8 cellular contexts compared by ENCODE assay signal in genomic region chr5:174723315-174723978, GRCh38. TPM values are rescaled to one million over a fixed set of nuclear protein-coding genes. Genes with fewer than 3 reads are reported as not detected.
DNase-seq lines count a peak whose midpoint lies in the region; ATAC-seq and TF ChIP-seq lines count a peak whose summit lies in the region.

No MANE protein-coding gene starts in this region.

- no peak for ATAC-seq in GM19324 (IDR thresholded peaks at IDR 0.05; ENCODE audit: low FRiP score, unreplicated experiment)

- H3K4me3 ChIP-seq in breast epithelium: peak overlapping the region; percentile 65 to 89 (median 76)
- no peak overlapping the region for H3K4me3 ChIP-seq in Karpas-422 (ENCODE audit: low read length)

- TF ChIP-seq POLR2A in breast epithelium (IDR thresholded peaks at IDR 0.05): no peak

- no peaks in the 10 kb centered on the region for H3K79me2 ChIP-seq in Karpas-422 (ENCODE audit: low read length)

- H3K9me3 ChIP-seq in breast epithelium (no peaks in the 10 kb centered on the region), Karpas-422 (ENCODE audit: low read length) (no peaks in the 10 kb centered on the region)

- peak overlapping the region; percentile 35 for H3K4me3 Mint-ChIP-seq in activated naive CD4-positive, alpha-beta T cell treated with anti-CD3 and anti-CD28 coated beads for 36 hours
- no peak overlapping the region for H3K4me3 Mint-ChIP-seq in activated naive CD4-positive, alpha-beta T cell treated with anti-CD3 and anti-CD28 coated beads, Interleukin-2, amount 10 ng/mL, durations not matched to agents 7 days and 5 days
- H3K4me3 Mint-ChIP-seq in mesothelial cell of epicardium (peak overlapping the region; percentile 92), type B pancreatic cell (peak overlapping the region; percentile 91)

- H3K27ac ChIP-seq in breast epithelium: peak overlapping the region; percentile 46 to 56
- H3K27ac ChIP-seq in Karpas-422 (ENCODE audit: low read length): no peak overlapping the region

- no peak overlapping the region for H2AFZ ChIP-seq in Karpas-422 (ENCODE audit: low read length)

- no peak overlapping the region for H3K4me2 ChIP-seq in Karpas-422 (ENCODE audit: low read depth, low read length, poor library complexity, severe bottlenecking)

- H3K27me3 ChIP-seq in breast epithelium (peaks cover 0 to 42% of the 10 kb centered on the region in 2 donors), Karpas-422 (ENCODE audit: low read length) (no peaks in the 10 kb centered on the region)

- intact Hi-C loops in activated naive CD4-positive, alpha-beta T cell treated with anti-CD3 and anti-CD28 coated beads for 36 hours (cut with micrococcal nuclease): loop anchor here (10.0 kb wide), 1 partner anchor 1489 kb away; the partner anchor contains the start of gene NKX2-5
- intact Hi-C loops in breast epithelium (cut with DNase I; ENCODE audit: low total_unique reads): no loop called here

- CTCF ChIA-PET in activated naive CD4-positive, alpha-beta T cell treated with anti-CD3 and anti-CD28 coated beads for 36 hours (lab: Charles Lee): no interaction called here
- CTCF ChIA-PET in activated naive CD4-positive, alpha-beta T cell treated with anti-CD3 and anti-CD28 coated beads, Interleukin-2, amount 10 ng/mL, durations not matched to agents 7 days and 5 days (lab: Charles Lee): no interaction called here

- no peak overlapping the region for H3K27ac Mint-ChIP-seq in activated naive CD4-positive, alpha-beta T cell treated with anti-CD3 and anti-CD28 coated beads for 36 hours
- no peak overlapping the region for H3K27ac Mint-ChIP-seq in activated naive CD4-positive, alpha-beta T cell treated with anti-CD3 and anti-CD28 coated beads, Interleukin-2, amount 10 ng/mL, durations not matched to agents 7 days and 5 days
- H3K27ac Mint-ChIP-seq in mesothelial cell of epicardium (peak overlapping the region; percentile 95), type B pancreatic cell (peak overlapping the region; percentile 88)

- TF ChIP-seq CTCF in breast epithelium (IDR thresholded peaks at IDR 0.05) (no peak), mesothelial cell of epicardium (IDR thresholded peaks at IDR 0.05; ENCODE audit: unreplicated experiment) (no peak), type B pancreatic cell (conservative IDR thresholded peaks at IDR 0.05) (no peak)

- no peaks in the 10 kb centered on the region for H3K9me3 Mint-ChIP-seq in activated naive CD4-positive, alpha-beta T cell treated with anti-CD3 and anti-CD28 coated beads for 36 hours
- peaks cover 3% of the 10 kb centered on the region for H3K9me3 Mint-ChIP-seq in activated naive CD4-positive, alpha-beta T cell treated with anti-CD3 and anti-CD28 coated beads, Interleukin-2, amount 10 ng/mL, durations not matched to agents 7 days and 5 days
- no peaks in the 10 kb centered on the region for H3K9me3 Mint-ChIP-seq in mesothelial cell of epicardium
- no peaks in the 10 kb centered on the region for H3K9me3 Mint-ChIP-seq in type B pancreatic cell

- no peaks in the 10 kb centered on the region for H4K20me1 ChIP-seq in Karpas-422 (ENCODE audit: insufficient read depth, low read depth, low read length)

- H3K27me3 Mint-ChIP-seq in activated naive CD4-positive, alpha-beta T cell treated with anti-CD3 and anti-CD28 coated beads for 36 hours (ENCODE audit: low read depth): peaks cover 90% of the 10 kb centered on the region
- H3K27me3 Mint-ChIP-seq in activated naive CD4-positive, alpha-beta T cell treated with anti-CD3 and anti-CD28 coated beads, Interleukin-2, amount 10 ng/mL, durations not matched to agents 7 days and 5 days: peaks cover 94% of the 10 kb centered on the region
- H3K27me3 Mint-ChIP-seq in mesothelial cell of epicardium (ENCODE audit: low read depth) (peaks cover 3% of the 10 kb centered on the region), type B pancreatic cell (peaks cover 85% of the 10 kb centered on the region)

- no peaks in the 10 kb centered on the region for H3K9me2 ChIP-seq in Karpas-422 (replicated peaks; ENCODE audit: insufficient read depth, low read length)

- H3K36me3 Mint-ChIP-seq in activated naive CD4-positive, alpha-beta T cell treated with anti-CD3 and anti-CD28 coated beads for 36 hours (ENCODE audit: low read depth): no peaks in the 10 kb centered on the region
- peaks cover 5% of the 10 kb centered on the region for H3K36me3 Mint-ChIP-seq in activated naive CD4-positive, alpha-beta T cell treated with anti-CD3 and anti-CD28 coated beads, Interleukin-2, amount 10 ng/mL, durations not matched to agents 7 days and 5 days
- H3K36me3 Mint-ChIP-seq in mesothelial cell of epicardium (no peaks in the 10 kb centered on the region), type B pancreatic cell (peaks cover 27% of the 10 kb centered on the region)

- no peak for DNase-seq in activated naive CD4-positive, alpha-beta T cell treated with anti-CD3 and anti-CD28 coated beads for 36 hours
- no peak for DNase-seq in activated naive CD4-positive, alpha-beta T cell treated with anti-CD3 and anti-CD28 coated beads, Interleukin-2, amount 10 ng/mL, durations not matched to agents 7 days and 5 days
- DNase-seq in breast epithelium (ENCODE audit: low spot score in 2 of 2): no peak
- no peak for DNase-seq in mesothelial cell of epicardium (ENCODE audit: low spot score in 2 of 2, unreplicated experiment in 2 of 2)
- DNase-seq in type B pancreatic cell (ENCODE audit: extremely low spot score, unreplicated experiment): no peak
- no peak for DNase-seq in Karpas-422
- DNase-seq in stimulated activated CD8-positive, alpha-beta memory T cell treated with anti-CD3 and anti-CD28 coated beads, Interleukin-4, amount 100 ng/mL, for 48 hours: no peak

- peaks cover 17% of the 10 kb centered on the region for H3K4me1 Mint-ChIP-seq in activated naive CD4-positive, alpha-beta T cell treated with anti-CD3 and anti-CD28 coated beads for 36 hours (ENCODE audit: low read depth)
- peaks cover 6% of the 10 kb centered on the region for H3K4me1 Mint-ChIP-seq in activated naive CD4-positive, alpha-beta T cell treated with anti-CD3 and anti-CD28 coated beads, Interleukin-2, amount 10 ng/mL, durations not matched to agents 7 days and 5 days
- peaks cover 78% of the 10 kb centered on the region for H3K4me1 Mint-ChIP-seq in mesothelial cell of epicardium
- peaks cover 52% of the 10 kb centered on the region for H3K4me1 Mint-ChIP-seq in type B pancreatic cell (ENCODE audit: unreplicated experiment)

- H3K4me1 ChIP-seq in breast epithelium: no peaks in the 10 kb centered on the region
- no peaks in the 10 kb centered on the region for H3K4me1 ChIP-seq in Karpas-422 (ENCODE audit: low read length)

- H3K9ac ChIP-seq in Karpas-422 (ENCODE audit: low read length): no peak overlapping the region

- H3K36me3 ChIP-seq in breast epithelium (no peaks in the 10 kb centered on the region), Karpas-422 (ENCODE audit: insufficient read depth, low read length) (no peaks in the 10 kb centered on the region)

RNA-seq across cellular contexts. Expression of gene MSX2, which starts 0.9 kb away (rescaled TPM):
- not detected for total RNA-seq in activated naive CD4-positive, alpha-beta T cell treated with anti-CD3 and anti-CD28 coated beads for 36 hours
- total RNA-seq in breast epithelium (10 to 100 TPM in 2 of 3 donors, 1 to 10 TPM in 1; 1.6 to 12.7 (median 11.5) TPM), mesothelial cell of epicardium (83.9 to 86.9 TPM (median 85.2 TPM) in 3 replicates), type B pancreatic cell (ENCODE audit: low replicate concordance) (55.6 and 69.7 TPM in 2 replicates)
- total RNA-seq in Karpas-422 (2014; rRNA removed; shearing (Covaris generic); ENCODE audit: low replicate concordance): not detected in 2 replicates

Comparison
In these comparisons a context has a peak if more than half of its experiments do, and no peak if none do; other contexts are left out.
1. H3K27ac Mint-ChIP-seq: peak in mesothelial cell of epicardium (single experiment) and type B pancreatic cell (single experiment); none in activated naive CD4-positive, alpha-beta T cell treated with anti-CD3 and anti-CD28 coated beads for 36 hours (single experiment) and activated naive CD4-positive, alpha-beta T cell treated with anti-CD3 and anti-CD28 coated beads, Interleukin-2, amount 10 ng/mL, durations not matched to agents 7 days and 5 days (single experiment).